Comparison of ENCODE assay signal across 15 cellular contexts in genomic region chr5:68459093-68459492, GRCh38.
A peak's percentile ranks its signal among the peaks of the same experiment; 100 is the strongest.
DNase-seq lines count a peak whose midpoint lies in the region; ATAC-seq and TF ChIP-seq lines count a peak whose summit lies in the region.
"Had no signal": no experiment of that assay in that cellular context is flagged by ENCODE, and none has a peak within 500 bp of the region (broad histone marks: within the 10 kb centered on the region; RNA-seq: fewer than 3 reads in every experiment).

No MANE protein-coding gene starts in this region.

- H3K36me3 ChIP-seq in Loucy (ENCODE audit: insufficient read depth, low read length) (no peaks in the 10 kb centered on the region), left lung (no peaks in the 10 kb centered on the region)
- H3K36me3 ChIP-seq: heart left ventricle, thyroid gland had no signal

- intact Hi-C loops in left lung (cut with DNase I) = no loop called here

- peak overlapping the region; percentile 50 for H3K4me2 ChIP-seq in Loucy (ENCODE audit: low read depth, low read length, poor library complexity, severe bottlenecking)

- no peaks in the 10 kb centered on the region for H3K9me2 ChIP-seq in Loucy (replicated peaks; ENCODE audit: low read depth, low read length)

- H4K20me1 ChIP-seq in Loucy (ENCODE audit: insufficient read depth, low read length, poor library complexity, severe bottlenecking) = no peaks in the 10 kb centered on the region

- ATAC-seq in left lung (peak; percentile 43), GM18505 (IDR thresholded peaks at IDR 0.05; ENCODE audit: unreplicated experiment) (no peak), HG03521 (IDR thresholded peaks at IDR 0.05; ENCODE audit: unreplicated experiment) (no peak), HG02973 (IDR thresholded peaks at IDR 0.05; ENCODE audit: unreplicated experiment) (no peak), HG03442 (IDR thresholded peaks at IDR 0.05; ENCODE audit: unreplicated experiment) (no peak)
- ATAC-seq: heart left ventricle; stimulated activated naive B cell treated with anti-CD40 and anti-IgM and Interleukin-4, amounts not matched to agents 10 μg/mL and 1 μg/mL and 100 μg/mL, for 72 hours had no signal

- no peak overlapping the region for H3K27ac ChIP-seq in left lung
- H3K27ac ChIP-seq: heart left ventricle, RWPE1 had no signal

- H3F3A ChIP-seq in Loucy (ENCODE audit: low read depth) = no peaks in the 10 kb centered on the region

- DNase-seq in DMS153 (lab: John Stamatoyannopoulos, UW) (peak; percentile 22), NCI-H524 (lab: John Stamatoyannopoulos, UW) (peak; percentile 80 to 95), left lung (no peak)
- DNase-seq: cortex of kidney; heart left ventricle; mammary epithelial cell; NCI-H1930; stimulated activated naive B cell treated with anti-CD40 and anti-IgM and Interleukin-4, amounts not matched to agents 10 μg/mL and 1 μg/mL and 100 μg/mL, for 72 hours; thyroid gland had no signal

- H3K4me1 ChIP-seq in Loucy (ENCODE audit: insufficient read depth, low read length, poor library complexity, severe bottlenecking) (peaks cover 29% of the 10 kb centered on the region), left lung (peaks cover 6 to 29% of the 10 kb centered on the region in 2 donors)

- H3K4me3 ChIP-seq in Loucy (ENCODE audit: low read length, poor library complexity, severe bottlenecking) (no peak overlapping the region), left lung (no peak overlapping the region)
- H3K4me3 ChIP-seq: heart left ventricle, thyroid gland had no signal

- no peak overlapping the region for H3K9ac ChIP-seq in Loucy (ENCODE audit: low read depth, low read length, poor library complexity, severe bottlenecking)

- H3K27me3 ChIP-seq in Loucy (ENCODE audit: insufficient read depth, low read length, poor library complexity, severe bottlenecking) (no peaks in the 10 kb centered on the region), left lung (no peaks in the 10 kb centered on the region)
- H3K27me3 ChIP-seq: heart left ventricle, thyroid gland had no signal

- no peak overlapping the region for H2AFZ ChIP-seq in Loucy (ENCODE audit: low read length)

- H3K79me2 ChIP-seq in Loucy (ENCODE audit: insufficient read depth, low read length) = no peaks in the 10 kb centered on the region

- TF ChIP-seq CTCF in Loucy (conservative IDR thresholded peaks at IDR 0.05; ENCODE audit: low read length) (no peak), left lung (IDR thresholded peaks at IDR 0.05) (no peak)

- no peak for TF ChIP-seq POLR2A in GM18505 (IDR thresholded peaks at IDR 0.05; ENCODE audit: borderline replicate concordance, extremely low read depth, insufficient read depth, insufficient read length)

- no peaks in the 10 kb centered on the region for H3K9me3 ChIP-seq in Loucy (ENCODE audit: insufficient read depth, low read depth, low read length)
- no peaks in the 10 kb centered on the region for H3K9me3 ChIP-seq in left lung
- H3K9me3 ChIP-seq: heart left ventricle, thyroid gland had no signal

Comparison
In these comparisons a context has a peak if more than half of its experiments do, and no peak if none do; other contexts are left out.
1. DNase-seq: peak in DMS153 (single experiment) and NCI-H524 (2 of 2); none in left lung (0 of 2).